Comparison of ENCODE assay signal across 8 cellular contexts in the genomic region with DNA sequence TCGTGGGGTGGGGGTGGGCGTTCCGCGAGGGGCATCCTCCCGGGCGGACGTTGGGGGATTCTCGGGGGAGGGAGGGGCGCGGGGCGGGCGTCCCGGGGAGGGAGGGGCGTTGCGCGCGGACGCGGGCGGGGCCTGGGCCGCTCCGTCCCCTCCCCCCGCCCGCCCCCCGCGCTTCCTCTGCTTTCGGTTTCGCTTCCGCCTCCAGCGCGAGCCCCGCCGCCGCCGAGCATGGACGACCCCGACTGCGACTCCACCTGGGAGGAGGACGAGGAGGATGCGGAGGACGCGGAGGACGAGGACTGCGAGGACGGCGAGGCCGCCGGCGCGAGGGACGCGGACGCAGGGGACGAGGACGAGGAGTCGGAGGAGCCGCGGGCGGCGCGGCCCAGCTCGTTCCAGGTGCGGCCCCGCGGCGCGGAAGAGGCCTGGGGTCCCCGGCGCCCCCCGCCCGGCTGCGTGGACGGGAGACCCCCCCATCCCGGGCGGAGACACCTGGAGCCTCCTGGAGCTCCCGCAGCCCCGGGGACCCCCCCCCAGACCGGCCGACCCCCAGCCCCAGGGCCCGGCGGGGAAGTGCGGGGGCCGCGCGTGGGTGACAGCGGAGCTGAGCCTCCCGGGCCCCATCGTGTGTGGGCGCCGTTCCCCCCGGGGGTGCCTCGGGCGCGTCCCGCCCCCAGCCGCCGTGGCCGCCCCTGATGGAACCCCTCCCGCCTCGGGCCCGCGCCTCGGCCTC. TPM values are rescaled to one million over a fixed set of nuclear protein-coding genes. Genes with fewer than 3 reads are reported as not detected.
DNase-seq lines count a peak whose midpoint lies in the region; TF ChIP-seq lines count a peak whose summit lies in the region.

A gene with protein sequence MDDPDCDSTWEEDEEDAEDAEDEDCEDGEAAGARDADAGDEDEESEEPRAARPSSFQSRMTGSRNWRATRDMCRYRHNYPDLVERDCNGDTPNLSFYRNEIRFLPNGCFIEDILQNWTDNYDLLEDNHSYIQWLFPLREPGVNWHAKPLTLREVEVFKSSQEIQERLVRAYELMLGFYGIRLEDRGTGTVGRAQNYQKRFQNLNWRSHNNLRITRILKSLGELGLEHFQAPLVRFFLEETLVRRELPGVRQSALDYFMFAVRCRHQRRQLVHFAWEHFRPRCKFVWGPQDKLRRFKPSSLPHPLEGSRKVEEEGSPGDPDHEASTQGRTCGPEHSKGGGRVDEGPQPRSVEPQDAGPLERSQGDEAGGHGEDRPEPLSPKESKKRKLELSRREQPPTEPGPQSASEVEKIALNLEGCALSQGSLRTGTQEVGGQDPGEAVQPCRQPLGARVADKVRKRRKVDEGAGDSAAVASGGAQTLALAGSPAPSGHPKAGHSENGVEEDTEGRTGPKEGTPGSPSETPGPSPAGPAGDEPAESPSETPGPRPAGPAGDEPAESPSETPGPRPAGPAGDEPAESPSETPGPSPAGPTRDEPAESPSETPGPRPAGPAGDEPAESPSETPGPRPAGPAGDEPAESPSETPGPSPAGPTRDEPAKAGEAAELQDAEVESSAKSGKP (plus strand): TSS at position 204 of the 733 bp plus-strand sequence. CDS start 25 bp downstream, at position 229.

- POLR2A ChIA-PET in HEK293T (lab: Yijun Ruan, JAX) = interaction anchor here (3.5 kb wide), 1 partner anchor 10 kb away, joined by 25 read pairs; a partner anchor contains a TSS

- no peaks in the 10 kb centered on the region for H3K9me3 ChIP-seq in subcutaneous abdominal adipose tissue (ENCODE audit: control insufficient read depth in 5 of 5, low read length in 5 of 5)

- no peak for TF ChIP-seq CTCF in nephron (IDR thresholded peaks at IDR 0.05; ENCODE audit: unreplicated experiment in 3 of 3)

- H3K27me3 ChIP-seq in subcutaneous abdominal adipose tissue (ENCODE audit: control insufficient read depth in 5 of 5, insufficient read depth in 4 of 5, low read length in 5 of 5) = no peaks in the 10 kb centered on the region

- H3K27me3 Mint-ChIP-seq in activated T-helper 2 cell treated with anti-CD3 and anti-CD28 coated beads, Interferon-gamma antibody, Interleukin-2, Interleukin-4, amounts not matched to agents 10 μg/mL and 5 μg/mL and 100 μg/mL, durations not matched to agents 14 hours and 24 hours and 36 hours (ENCODE audit: low read depth) = no peaks in the 10 kb centered on the region
- H3K27me3 Mint-ChIP-seq in nephron (ENCODE audit: low read depth) = peaks cover 10% of the 10 kb centered on the region

- peak within 1 kb of the TSS; percentile 63 to 86 (median 83) for H3K9ac ChIP-seq in subcutaneous abdominal adipose tissue (ENCODE audit: low read length in 5 of 5)

- peak; percentile 62 for DNase-seq in EH (ENCODE audit: low read depth)
- DNase-seq in HEK293T (ENCODE audit: extremely low spot score) = peak; percentile 68
- peak; percentile 72 for DNase-seq in activated T-helper 2 cell treated with anti-CD3 and anti-CD28 coated beads, Interferon-gamma antibody, Interleukin-2, Interleukin-4, amounts not matched to agents 10 μg/mL and 5 μg/mL and 100 μg/mL, durations not matched to agents 14 hours and 24 hours and 36 hours (ENCODE audit: low spot score)
- DNase-seq in fibroblast of peridontal ligament (ENCODE audit: extremely low read depth) = peak; percentile 26
- no peak for DNase-seq in HPDE6-E6E7 (ENCODE audit: extremely low spot score)

- peak within 1 kb of the TSS; percentile 72 for H3K27ac ChIP-seq in subcutaneous abdominal adipose tissue (ENCODE audit: low read depth, low read length)

- CTCF ChIA-PET in HEK293T (lab: Yijun Ruan, JAX) = no interaction called here

- H3K9me3 Mint-ChIP-seq in activated T-helper 2 cell treated with anti-CD3 and anti-CD28 coated beads, Interferon-gamma antibody, Interleukin-2, Interleukin-4, amounts not matched to agents 10 μg/mL and 5 μg/mL and 100 μg/mL, durations not matched to agents 14 hours and 24 hours and 36 hours = no peaks in the 10 kb centered on the region
- H3K9me3 Mint-ChIP-seq in nephron = no peaks in the 10 kb centered on the region

- H3K27ac Mint-ChIP-seq in activated T-helper 2 cell treated with anti-CD3 and anti-CD28 coated beads, Interferon-gamma antibody, Interleukin-2, Interleukin-4, amounts not matched to agents 10 μg/mL and 5 μg/mL and 100 μg/mL, durations not matched to agents 14 hours and 24 hours and 36 hours = peak within 1 kb of the TSS; percentile 88
- peak within 1 kb of the TSS; percentile 80 to 95 (median 88) for H3K27ac Mint-ChIP-seq in nephron

- H3K4me3 ChIP-seq in subcutaneous abdominal adipose tissue (ENCODE audit: low read depth in 1 of 5, low read length in 5 of 5) = peak within 1 kb of the TSS; percentile 50 to 95 (median 87)

- peaks cover 7 to 39% (median 30%) of the 10 kb centered on the region in 5 donors for H3K4me1 ChIP-seq in subcutaneous abdominal adipose tissue (ENCODE audit: control insufficient read depth in 5 of 5, insufficient read depth in 5 of 5, low read length in 5 of 5)

- intact Hi-C loops in activated T-helper 2 cell treated with anti-CD3 and anti-CD28 coated beads, Interferon-gamma antibody, Interleukin-2, Interleukin-4, amounts not matched to agents 10 μg/mL and 5 μg/mL and 100 μg/mL, durations not matched to agents 14 hours and 24 hours and 36 hours (cut with micrococcal nuclease) = loop anchor here (1.0 to 5.0 kb wide), 2 partner anchors 10 to 187 kb away; no protein-coding TSS in a partner anchor

- H3K4me3 Mint-ChIP-seq in activated T-helper 2 cell treated with anti-CD3 and anti-CD28 coated beads, Interferon-gamma antibody, Interleukin-2, Interleukin-4, amounts not matched to agents 10 μg/mL and 5 μg/mL and 100 μg/mL, durations not matched to agents 14 hours and 24 hours and 36 hours (ENCODE audit: low read depth) = peak within 1 kb of the TSS; percentile 89
- peak within 1 kb of the TSS; percentile 93 to 97 (median 94) for H3K4me3 Mint-ChIP-seq in nephron

- H3K36me3 ChIP-seq in subcutaneous abdominal adipose tissue (ENCODE audit: control insufficient read depth in 5 of 5, insufficient read depth in 5 of 5, low read length in 5 of 5) = peaks cover 0 to 42% (median 30%) of the 10 kb centered on the region in 5 donors

- H3K36me3 Mint-ChIP-seq in activated T-helper 2 cell treated with anti-CD3 and anti-CD28 coated beads, Interferon-gamma antibody, Interleukin-2, Interleukin-4, amounts not matched to agents 10 μg/mL and 5 μg/mL and 100 μg/mL, durations not matched to agents 14 hours and 24 hours and 36 hours (ENCODE audit: low read depth) = peaks cover 39% of the 10 kb centered on the region
- peaks cover 16% of the 10 kb centered on the region for H3K36me3 Mint-ChIP-seq in nephron (ENCODE audit: low read depth)

- H3K4me1 Mint-ChIP-seq in activated T-helper 2 cell treated with anti-CD3 and anti-CD28 coated beads, Interferon-gamma antibody, Interleukin-2, Interleukin-4, amounts not matched to agents 10 μg/mL and 5 μg/mL and 100 μg/mL, durations not matched to agents 14 hours and 24 hours and 36 hours (ENCODE audit: low read depth) = peaks cover 21% of the 10 kb centered on the region
- peaks cover 19% of the 10 kb centered on the region for H3K4me1 Mint-ChIP-seq in nephron

TF ChIP-seq in HEK293T, 16 proteins besides CTCF, POLR2A, EP300 and RAD21 (continues in another document):
- TF ChIP-seq ELF4 (IDR thresholded peaks at IDR 0.05) (no peak), ZNF384 (IDR thresholded peaks at IDR 0.05) (no peak), TARDBP (IDR thresholded peaks at IDR 0.05) (no peak), FOXM1 (IDR thresholded peaks at IDR 0.05; ENCODE audit: borderline replicate concordance) (no peak), NFRKB (IDR thresholded peaks at IDR 0.05) (no peak), LEF1 (IDR thresholded peaks at IDR 0.05; ENCODE audit: borderline replicate concordance) (no peak), FOXA1 (IDR thresholded peaks at IDR 0.05) (no peak), CTBP1 (IDR thresholded peaks at IDR 0.05; ENCODE audit: borderline replicate concordance) (no peak), FOXK2 (IDR thresholded peaks at IDR 0.05) (no peak), SUZ12 (IDR thresholded peaks at IDR 0.05) (no peak), BHLHE40 (IDR thresholded peaks at IDR 0.05; ENCODE audit: borderline replicate concordance) (no peak)
- TF ChIP-seq, protein P1, sequence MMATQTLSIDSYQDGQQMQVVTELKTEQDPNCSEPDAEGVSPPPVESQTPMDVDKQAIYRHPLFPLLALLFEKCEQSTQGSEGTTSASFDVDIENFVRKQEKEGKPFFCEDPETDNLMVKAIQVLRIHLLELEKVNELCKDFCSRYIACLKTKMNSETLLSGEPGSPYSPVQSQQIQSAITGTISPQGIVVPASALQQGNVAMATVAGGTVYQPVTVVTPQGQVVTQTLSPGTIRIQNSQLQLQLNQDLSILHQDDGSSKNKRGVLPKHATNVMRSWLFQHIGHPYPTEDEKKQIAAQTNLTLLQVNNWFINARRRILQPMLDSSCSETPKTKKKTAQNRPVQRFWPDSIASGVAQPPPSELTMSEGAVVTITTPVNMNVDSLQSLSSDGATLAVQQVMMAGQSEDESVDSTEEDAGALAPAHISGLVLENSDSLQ (IDR thresholded peaks at IDR 0.05) = no peak

TF ChIP-seq in PFSK-1, 5 proteins besides CTCF, POLR2A, EP300 and RAD21 (continues in another document):
- peak; percentile 69; the same call in 1 of the 2 replicates for TF ChIP-seq SIN3A (IDR thresholded peaks at IDR 0.05; ENCODE audit: borderline replicate concordance, insufficient read depth, low read length)
- peak; percentile 38 for TF ChIP-seq FOXP2 (optimal IDR thresholded peaks at IDR 0.05; ENCODE audit: borderline replicate concordance, extremely low read depth, extremely low read length, insufficient read depth)
- peak; percentile 75; the same call in 1 of the 2 replicates for TF ChIP-seq POLR2AphosphoS5 (IDR thresholded peaks at IDR 0.05; ENCODE audit: low read depth, low read length)
- TF ChIP-seq TAF1 (IDR thresholded peaks at IDR 0.05; ENCODE audit: borderline replicate concordance, insufficient read depth, low read length) = 0 out of 2 replicates have a peak, but pooled peaks have one; percentile 48

RNA-seq across cellular contexts. Expression of the gene that starts here (rescaled TPM):
- 71.7 TPM for polyA plus RNA-seq in PFSK-1 (2012; ENCODE audit: insufficient read length, low read depth)
- total RNA-seq in activated T-helper 2 cell treated with anti-CD3 and anti-CD28 coated beads, Interferon-gamma antibody, Interleukin-2, Interleukin-4, amounts not matched to agents 10 μg/mL and 5 μg/mL and 100 μg/mL, durations not matched to agents 14 hours and 24 hours and 36 hours = 54.3 and 55.7 TPM in 2 replicates
